ENCODE assay signal across 12 cellular contexts in genomic region chr1:143497374-143497747, GRCh38.
DNase-seq lines count a peak whose midpoint lies in the region; ATAC-seq and TF ChIP-seq lines count a peak whose summit lies in the region.
"Had no signal": no experiment of that assay in that cellular context is flagged by ENCODE, and none has a peak within 500 bp of the region (broad histone marks: within the 10 kb centered on the region; RNA-seq: fewer than 3 reads in every experiment).

No MANE protein-coding gene starts in this region.

- POLR2A ChIA-PET in activated naive CD8-positive, alpha-beta T cell treated with anti-CD3 and anti-CD28 coated beads, Interleukin-2, amount 10 ng/mL, durations not matched to agents 7 days and 5 days (lab: Charles Lee) = no interaction called here
- POLR2A ChIA-PET in CD8-positive, alpha-beta T cell (lab: Charles Lee) = no interaction called here

- peaks cover 3% of the 10 kb centered on the region for H3K9me3 Mint-ChIP-seq in activated naive CD8-positive, alpha-beta T cell treated with anti-CD3 and anti-CD28 coated beads, Interleukin-2, amount 10 ng/mL, durations not matched to agents 7 days and 5 days
- peaks cover 4% of the 10 kb centered on the region for H3K9me3 Mint-ChIP-seq in activated naive CD8-positive, alpha-beta T cell treated with anti-CD3 and anti-CD28 coated beads for 36 hours
- peaks cover 3% of the 10 kb centered on the region for H3K9me3 Mint-ChIP-seq in CD8-positive, alpha-beta T cell

- H3K27me3 Mint-ChIP-seq in activated naive CD8-positive, alpha-beta T cell treated with anti-CD3 and anti-CD28 coated beads, Interleukin-2, amount 10 ng/mL, durations not matched to agents 7 days and 5 days = no peaks in the 10 kb centered on the region
- H3K27me3 Mint-ChIP-seq in activated naive CD8-positive, alpha-beta T cell treated with anti-CD3 and anti-CD28 coated beads for 36 hours = peaks cover 10% of the 10 kb centered on the region
- peaks cover 8% of the 10 kb centered on the region for H3K27me3 Mint-ChIP-seq in CD8-positive, alpha-beta T cell (ENCODE audit: low read depth)

- TF ChIP-seq CTCF in RWPE2 (IDR thresholded peaks at IDR 0.05; ENCODE audit: poor library complexity, severe bottlenecking) = no peak
- TF ChIP-seq CTCF in suprapubic skin (IDR thresholded peaks at IDR 0.05) = no peak
- no peak for TF ChIP-seq CTCF in CD8-positive, alpha-beta T cell (IDR thresholded peaks at IDR 0.05)

- no peak for TF ChIP-seq EP300 in suprapubic skin (IDR thresholded peaks at IDR 0.05)

- H3K27ac Mint-ChIP-seq in activated naive CD8-positive, alpha-beta T cell treated with anti-CD3 and anti-CD28 coated beads, Interleukin-2, amount 10 ng/mL, durations not matched to agents 7 days and 5 days = no peak overlapping the region
- H3K27ac Mint-ChIP-seq in activated naive CD8-positive, alpha-beta T cell treated with anti-CD3 and anti-CD28 coated beads for 36 hours = no peak overlapping the region
- H3K27ac Mint-ChIP-seq in CD8-positive, alpha-beta T cell = no peak overlapping the region
- H3K27ac Mint-ChIP-seq: activated naive CD4-positive, alpha-beta T cell treated with anti-CD3 and anti-CD28 coated beads, Interleukin-2, amount 50 U/mL, for 24 hours had no signal

- H3K27ac ChIP-seq in RWPE2 (ENCODE audit: poor library complexity, severe bottlenecking) (no peak overlapping the region), suprapubic skin (no peak overlapping the region)
- no peak overlapping the region for H3K27ac ChIP-seq in CD8-positive, alpha-beta T cell (ENCODE audit: low read depth, low read length)
- H3K27ac ChIP-seq: tibial nerve had no signal

- DNase-seq in activated naive CD8-positive, alpha-beta T cell treated with anti-CD3 and anti-CD28 coated beads, Interleukin-2, amount 10 ng/mL, durations not matched to agents 7 days and 5 days = peak; percentile 24
- no peak for DNase-seq in activated naive CD8-positive, alpha-beta T cell treated with anti-CD3 and anti-CD28 coated beads for 36 hours
- DNase-seq in RWPE2 (ENCODE audit: low spot score) (peak; percentile 27), iPS-NIHi7 (ENCODE audit: extremely low spot score) (peak; percentile 5), suprapubic skin (ENCODE audit: low spot score in 2 of 2) (no peak), retina (no peak)
- no peak for DNase-seq in CD8-positive, alpha-beta T cell
- DNase-seq: MV-4-11, NCI-H524 had no signal

- H3K9me3 ChIP-seq in RWPE2 (ENCODE audit: severe bottlenecking) (no peaks in the 10 kb centered on the region), suprapubic skin (no peaks in the 10 kb centered on the region)
- H3K9me3 ChIP-seq in CD8-positive, alpha-beta T cell (ENCODE audit: low read length) = no peaks in the 10 kb centered on the region
- H3K9me3 ChIP-seq: tibial nerve had no signal

- H3K36me3 Mint-ChIP-seq in activated naive CD8-positive, alpha-beta T cell treated with anti-CD3 and anti-CD28 coated beads, Interleukin-2, amount 10 ng/mL, durations not matched to agents 7 days and 5 days = peaks cover 3% of the 10 kb centered on the region
- H3K36me3 Mint-ChIP-seq in activated naive CD8-positive, alpha-beta T cell treated with anti-CD3 and anti-CD28 coated beads for 36 hours = peaks cover 5% of the 10 kb centered on the region
- no peaks in the 10 kb centered on the region for H3K36me3 Mint-ChIP-seq in CD8-positive, alpha-beta T cell

- H3K36me3 ChIP-seq in RWPE2 (ENCODE audit: low read depth) = no peaks in the 10 kb centered on the region
- H3K36me3 ChIP-seq in suprapubic skin = no peaks in the 10 kb centered on the region
- no peaks in the 10 kb centered on the region for H3K36me3 ChIP-seq in CD8-positive, alpha-beta T cell (ENCODE audit: insufficient read depth, low read length)
- H3K36me3 ChIP-seq: tibial nerve had no signal

- CTCF ChIA-PET in CD8-positive, alpha-beta T cell (lab: Charles Lee) = no interaction called here

- H3K4me3 ChIP-seq in RWPE2 (ENCODE audit: severe bottlenecking) (no peak overlapping the region), suprapubic skin (peak overlapping the region; percentile 49)
- H3K4me3 ChIP-seq in CD8-positive, alpha-beta T cell (ENCODE audit: low read depth, low read length) = no peak overlapping the region

- H3K4me3 Mint-ChIP-seq in activated naive CD8-positive, alpha-beta T cell treated with anti-CD3 and anti-CD28 coated beads, Interleukin-2, amount 10 ng/mL, durations not matched to agents 7 days and 5 days = no peak overlapping the region
- H3K4me3 Mint-ChIP-seq in activated naive CD8-positive, alpha-beta T cell treated with anti-CD3 and anti-CD28 coated beads for 36 hours = no peak overlapping the region
- H3K4me3 Mint-ChIP-seq in CD8-positive, alpha-beta T cell = no peak overlapping the region
- H3K4me3 Mint-ChIP-seq: activated naive CD4-positive, alpha-beta T cell treated with anti-CD3 and anti-CD28 coated beads, Interleukin-2, amount 50 U/mL, for 24 hours had no signal

- intact Hi-C loops in CD8-positive, alpha-beta T cell (cut with DNase I, micrococcal nuclease) = no loop called here

- WGBS in suprapubic skin = 1% methylated on average over 34 of the region's 50 CpGs

- H3K4me1 ChIP-seq in RWPE2 (ENCODE audit: insufficient read depth, poor library complexity, severe bottlenecking) = no peaks in the 10 kb centered on the region
- H3K4me1 ChIP-seq in suprapubic skin = peaks cover 15% of the 10 kb centered on the region
- H3K4me1 ChIP-seq in CD8-positive, alpha-beta T cell (ENCODE audit: insufficient read depth, low read length) = no peaks in the 10 kb centered on the region

- H3K27me3 ChIP-seq in RWPE2 (ENCODE audit: insufficient read depth, poor library complexity, severe bottlenecking) (peaks cover 3% of the 10 kb centered on the region), suprapubic skin (peaks cover 18% of the 10 kb centered on the region)
- H3K27me3 ChIP-seq in CD8-positive, alpha-beta T cell (ENCODE audit: insufficient read depth, low read length) = no peaks in the 10 kb centered on the region

- no peak for TF ChIP-seq POLR2A in suprapubic skin (IDR thresholded peaks at IDR 0.05)

- no peak for ATAC-seq in activated naive CD8-positive, alpha-beta T cell treated with anti-CD3 and anti-CD28 coated beads, Interleukin-2, amount 10 ng/mL, durations not matched to agents 7 days and 5 days (ENCODE audit: low read depth)
- ATAC-seq in RWPE2 (ENCODE audit: low read depth) (no peak), HG03045 (IDR thresholded peaks at IDR 0.05; ENCODE audit: unreplicated experiment) (no peak)
- ATAC-seq in CD8-positive, alpha-beta T cell = no peak

- H3K4me1 Mint-ChIP-seq in activated naive CD8-positive, alpha-beta T cell treated with anti-CD3 and anti-CD28 coated beads, Interleukin-2, amount 10 ng/mL, durations not matched to agents 7 days and 5 days = peaks cover 2% of the 10 kb centered on the region
- H3K4me1 Mint-ChIP-seq in activated naive CD8-positive, alpha-beta T cell treated with anti-CD3 and anti-CD28 coated beads for 36 hours = no peaks in the 10 kb centered on the region
- H3K4me1 Mint-ChIP-seq in CD8-positive, alpha-beta T cell (ENCODE audit: low read depth) = no peaks in the 10 kb centered on the region
- H3K4me1 Mint-ChIP-seq: activated naive CD4-positive, alpha-beta T cell treated with anti-CD3 and anti-CD28 coated beads, Interleukin-2, amount 50 U/mL, for 24 hours had no signal

Comparison
In these comparisons a context has a peak if more than half of its experiments do, and no peak if none do; other contexts are left out.
1. DNase-seq: peak in activated naive CD8-positive, alpha-beta T cell treated with anti-CD3 and anti-CD28 coated beads, Interleukin-2, amount 10 ng/mL, durations not matched to agents 7 days and 5 days (single experiment), RWPE2 (single experiment) and iPS-NIHi7 (single experiment); none in activated naive CD8-positive, alpha-beta T cell treated with anti-CD3 and anti-CD28 coated beads for 36 hours (single experiment), suprapubic skin (0 of 2), retina (single experiment) and CD8-positive, alpha-beta T cell (0 of 7).